ENCODE assay signal across 1 cellular context in the genomic region with DNA sequence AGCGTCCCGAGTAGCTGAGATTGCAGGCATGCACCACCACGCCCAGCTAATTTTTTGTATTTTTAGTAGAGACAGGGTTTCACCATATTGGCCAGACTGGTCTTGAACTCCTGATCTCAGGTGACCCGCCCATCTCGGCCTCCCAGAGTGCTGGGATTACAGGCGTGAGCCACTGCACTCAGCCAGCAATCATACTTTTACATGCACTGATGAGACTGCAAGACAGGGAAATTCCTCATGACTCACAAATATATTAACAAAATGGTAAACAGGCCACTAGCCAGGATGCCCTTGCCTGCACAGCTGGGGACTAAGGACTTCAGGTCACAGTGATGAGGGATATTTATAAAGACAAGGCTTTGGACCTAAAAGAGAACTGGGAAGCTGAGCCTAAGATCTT.
A peak's percentile ranks its signal among the peaks of the same experiment; 100 is the strongest.
TF ChIP-seq lines count a peak whose summit lies in the region.

No MANE protein-coding gene starts in this region.

TF ChIP-seq in GM12878, 131 proteins besides CTCF, POLR2A, EP300 and RAD21:
- TF ChIP-seq ZNF24 (IDR thresholded peaks at IDR 0.05) (0 out of 2 replicates have a peak, but pooled peaks have one; percentile 3), FOXM1 (IDR thresholded peaks at IDR 0.05; ENCODE audit: low read depth, low read length) (peak; percentile 20; the same call in 1 of the 2 replicates), NFIC (IDR thresholded peaks at IDR 0.05; ENCODE audit: low read depth, low read length) (peak; percentile 22; the same call in 1 of the 2 replicates), IKZF2 (IDR thresholded peaks at IDR 0.05) (peak in 1 of 2 experiments; percentile 47; a peak in 2 of 4 replicates), RUNX3 (IDR thresholded peaks at IDR 0.05; ENCODE audit: low read length) (peak; percentile 14; the same call in 1 of the 2 replicates), IKZF1 (conservative IDR thresholded peaks at IDR 0.05) (0 out of 2 replicates have a peak, but pooled peaks have one; percentile 20), JUNB (IDR thresholded peaks at IDR 0.05) (peak; percentile 41; the same call in 1 of the 2 replicates), BHLHE40 (IDR thresholded peaks at IDR 0.05; ENCODE audit: borderline replicate concordance in 1 of 2, low read depth in 2 of 2, low read length in 1 of 2) (peak in 1 of 2 experiments; percentile 19; a peak in 1 of 4 replicates), RELA (IDR thresholded peaks at IDR 0.05; ENCODE audit: borderline replicate concordance, partially characterized antibody) (peak; percentile 77)
